In genomic region chr10:128046156-128046933, GRCh38 we compare ENCODE assay signal across 13 cellular contexts.
A peak's percentile ranks its signal among the peaks of the same experiment; 100 is the strongest.
DNase-seq lines count a peak whose midpoint lies in the region; ATAC-seq and TF ChIP-seq lines count a peak whose summit lies in the region.
"Had no signal": no experiment of that assay in that cellular context is flagged by ENCODE, and none has a peak within 500 bp of the region (broad histone marks: within the 10 kb centered on the region; RNA-seq: fewer than 3 reads in every experiment).

No MANE protein-coding gene starts in this region.

- peak overlapping the region; percentile 70 for H3K27ac ChIP-seq in CD4-positive, alpha-beta T cell (ENCODE audit: low read depth, low read length)
- H3K27ac ChIP-seq in KOPT-K1 (ENCODE audit: low read depth, low read length, poor library complexity, severe bottlenecking): peak overlapping the region; percentile 67
- peak overlapping the region; percentile 71 for H3K27ac ChIP-seq in ascending aorta
- H3K27ac ChIP-seq in trophoblast cell (ENCODE audit: low read depth, low read length): no peak overlapping the region
- H3K27ac ChIP-seq: brain microvascular endothelial cell, KMS-11 had no signal

- no peak overlapping the region for H3K23ac ChIP-seq in trophoblast cell (ENCODE audit: low read length)

- no peaks in the 10 kb centered on the region for H3K27me3 ChIP-seq in CD4-positive, alpha-beta T cell (ENCODE audit: control insufficient read depth, insufficient read depth, low read length)
- H3K27me3 ChIP-seq in ascending aorta (no peaks in the 10 kb centered on the region), trophoblast cell (ENCODE audit: insufficient read depth, low read length) (no peaks in the 10 kb centered on the region)
- H3K27me3 ChIP-seq: brain microvascular endothelial cell, heart left ventricle had no signal

- no peak overlapping the region for H2BK12ac ChIP-seq in trophoblast cell (ENCODE audit: low read length)

- no peak overlapping the region for H3K9ac ChIP-seq in trophoblast cell (ENCODE audit: low read length)
- H3K9ac ChIP-seq: KMS-11 had no signal

- H3K79me1 ChIP-seq in trophoblast cell (ENCODE audit: low read length): no peaks in the 10 kb centered on the region

- no peak for TF ChIP-seq CTCF in CD4-positive, alpha-beta T cell (IDR thresholded peaks at IDR 0.05)
- TF ChIP-seq CTCF in ascending aorta (IDR thresholded peaks at IDR 0.05): no peak

- no peak overlapping the region for H3K4me2 ChIP-seq in trophoblast cell (ENCODE audit: low read length)
- H3K4me2 ChIP-seq: KMS-11 had no signal

- intact Hi-C loops in CD4-positive, alpha-beta T cell (cut with DNase I, micrococcal nuclease): loop anchor here in 1 of 2 experiments (2.0 to 10.0 kb wide), 2 partner anchors 16 to 1418 kb away; partner anchors contain the start of gene MGMT
- intact Hi-C loops in ascending aorta (cut with DNase I): no loop called here

- H3K36me3 ChIP-seq in KOPT-K1 (ENCODE audit: insufficient read depth, low read length): no peaks in the 10 kb centered on the region
- H3K36me3 ChIP-seq in ascending aorta: no peaks in the 10 kb centered on the region
- no peaks in the 10 kb centered on the region for H3K36me3 ChIP-seq in trophoblast cell (ENCODE audit: control insufficient read depth in 1 of 2, insufficient read depth in 2 of 2, low read length in 2 of 2)

- no peak overlapping the region for H2AFZ ChIP-seq in trophoblast cell (ENCODE audit: insufficient read depth, low read length, poor library complexity)

- H3K4me1 Mint-ChIP-seq in CD4-positive, alpha-beta T cell (ENCODE audit: low read depth): peaks cover 49% of the 10 kb centered on the region

- H2BK5ac ChIP-seq in trophoblast cell (ENCODE audit: low read depth, low read length, poor library complexity): no peak overlapping the region

- H3K14ac ChIP-seq in trophoblast cell (ENCODE audit: low read length): no peak overlapping the region

- H3K9me3 ChIP-seq in CD4-positive, alpha-beta T cell (ENCODE audit: control insufficient read depth, low read length): no peaks in the 10 kb centered on the region
- H3K9me3 ChIP-seq in KOPT-K1 (ENCODE audit: insufficient read depth, low read length, poor library complexity, severe bottlenecking) (no peaks in the 10 kb centered on the region), ascending aorta (no peaks in the 10 kb centered on the region), trophoblast cell (ENCODE audit: insufficient read depth, low read depth, low read length) (peaks cover 3% of the 10 kb centered on the region)
- H3K9me3 ChIP-seq: heart left ventricle had no signal

- H2BK120ac ChIP-seq in trophoblast cell (ENCODE audit: insufficient read depth, low read length, poor library complexity): no peak overlapping the region

- H2AK5ac ChIP-seq in trophoblast cell (ENCODE audit: low read length): no peak overlapping the region

- H3K4me1 ChIP-seq in ascending aorta: peaks cover 3 to 10% of the 10 kb centered on the region in 2 donors
- peaks cover 3 to 22% of the 10 kb centered on the region in 2 experiments for H3K4me1 ChIP-seq in trophoblast cell (ENCODE audit: control insufficient read depth in 1 of 2, insufficient read depth in 2 of 2, low read length in 2 of 2)

- ATAC-seq in CD4-positive, alpha-beta T cell (ENCODE audit: poor library complexity): no peak
- no peak for ATAC-seq in GM21786 (IDR thresholded peaks at IDR 0.05; ENCODE audit: unreplicated experiment)

- peaks cover 40% of the 10 kb centered on the region for H3K36me3 Mint-ChIP-seq in CD4-positive, alpha-beta T cell (ENCODE audit: low read depth)

- DNase-seq in CD4-positive, alpha-beta T cell: no peak
- DNase-seq in ascending aorta (ENCODE audit: low spot score in 2 of 2) (no peak), trophoblast cell (no peak), foreskin melanocyte (no peak), GDM1 (lab: John Stamatoyannopoulos, UW) (no peak)
- DNase-seq: brain microvascular endothelial cell, COR-L47, mesenchymal stem cell, NCI-H187 treated with DMSO at 0.1 percent for 48 hours had no signal

- H3K4me3 ChIP-seq in ascending aorta: no peak overlapping the region
- H3K4me3 ChIP-seq in trophoblast cell (ENCODE audit: low read depth, low read length): no peak overlapping the region

- no CpG with 5 or more reads among the region's 23 CpGs for WGBS in trophoblast cell (ENCODE audit: extremely low coverage, insufficient coverage, insufficient read length)

- H3K9me3 Mint-ChIP-seq in CD4-positive, alpha-beta T cell: no peaks in the 10 kb centered on the region

- H3K27ac Mint-ChIP-seq in CD4-positive, alpha-beta T cell: peak overlapping the region; percentile 96

- H4K91ac ChIP-seq in trophoblast cell (ENCODE audit: low read depth, low read length): peak overlapping the region; percentile 1

- H3K27me3 Mint-ChIP-seq in CD4-positive, alpha-beta T cell: no peaks in the 10 kb centered on the region

- no peak overlapping the region for H4K12ac ChIP-seq in trophoblast cell (ENCODE audit: low read depth, low read length)

- H4K8ac ChIP-seq in trophoblast cell (ENCODE audit: low read depth, low read length): no peak overlapping the region

- H3K4ac ChIP-seq in trophoblast cell (ENCODE audit: low read depth, low read length): no peak overlapping the region

- no peak overlapping the region for H3K18ac ChIP-seq in trophoblast cell (ENCODE audit: low read length)

- peaks cover 2% of the 10 kb centered on the region for H3K79me2 ChIP-seq in trophoblast cell (ENCODE audit: control insufficient read depth, insufficient read depth, low read length, poor library complexity)

- CTCF ChIA-PET in CD4-positive, alpha-beta T cell (lab: Charles Lee): interaction anchor here (0.9 to 3.1 kb wide), 4 partner anchors 23 to 139 kb away, joined by 3 to 14 read pairs (median 4); partner anchors contain the start of gene PTPRE

- H3K4me3 Mint-ChIP-seq in CD4-positive, alpha-beta T cell: peak overlapping the region; percentile 91

- POLR2A ChIA-PET in CD4-positive, alpha-beta T cell (lab: Charles Lee): interaction anchor here (1.1 to 3.9 kb wide), 3 partner anchors 12 to 97 kb away, joined by 3 to 112 read pairs (median 14); no protein-coding TSS in a partner anchor
